In genomic region chr3:51900043-51900442, GRCh38 we compare ENCODE assay signal across 19 cellular contexts. TPM values are rescaled to one million over a fixed set of nuclear protein-coding genes. Genes with fewer than 3 reads are reported as not detected.
"Had no signal": no experiment of that assay in that cellular context is flagged by ENCODE, and none has a peak within 500 bp of the region (broad histone marks: within the 10 kb centered on the region; RNA-seq: fewer than 3 reads in every experiment).

No MANE protein-coding gene starts in this region.

RNA-seq across cellular contexts. Expression of gene IQCF1, which starts 3.1 kb away (rescaled TPM):
- total RNA-seq: natural killer cell treated with Interleukin-12 subunit alpha and Interleukin-12 subunit beta and Interleukin-15 and Interleukin-18, amount 100 ng/mL, for 72 hours; neural crest cell; omental fat pad; osteocyte; pancreas; posterior vena cava; right atrium auricular region; sciatic nerve; stomach; subcutaneous adipose tissue; temporal lobe; thoracic aorta; thyroid gland; tibial nerve; upper lobe of left lung; ureter; vagina had no signal

RNA-seq across cellular contexts. Expression of gene IQCF5, which starts 24.6 kb away (rescaled TPM):
- total RNA-seq: natural killer cell treated with Interleukin-12 subunit alpha and Interleukin-12 subunit beta and Interleukin-15 and Interleukin-18, amount 100 ng/mL, for 72 hours; neural crest cell; omental fat pad; osteocyte; pancreas; posterior vena cava; pulmonary artery endothelial cell; right atrium auricular region; sciatic nerve; stomach; subcutaneous adipose tissue; temporal lobe; thoracic aorta; thyroid gland; tibial nerve; upper lobe of left lung; ureter; vagina had no signal

RNA-seq across cellular contexts. Expression of gene IQCF2, which starts 38.6 kb away (rescaled TPM):
- total RNA-seq: natural killer cell treated with Interleukin-12 subunit alpha and Interleukin-12 subunit beta and Interleukin-15 and Interleukin-18, amount 100 ng/mL, for 72 hours; neural crest cell; omental fat pad; osteocyte; pancreas; posterior vena cava; prostate gland; pulmonary artery endothelial cell; right atrium auricular region; sciatic nerve; stomach; subcutaneous adipose tissue; temporal lobe; thoracic aorta; thyroid gland; tibial nerve; upper lobe of left lung; ureter; vagina had no signal
